Comparison of ENCODE assay signal across 14 cellular contexts in genomic region chr5:134708301-134708700, GRCh38. TPM values are rescaled to one million over a fixed set of nuclear protein-coding genes. Genes with fewer than 3 reads are reported as not detected.
A peak's percentile ranks its signal among the peaks of the same experiment; 100 is the strongest.
DNase-seq lines count a peak whose midpoint lies in the region; ATAC-seq and TF ChIP-seq lines count a peak whose summit lies in the region.
"Had no signal": no experiment of that assay in that cellular context is flagged by ENCODE, and none has a peak within 500 bp of the region (broad histone marks: within the 10 kb centered on the region; RNA-seq: fewer than 3 reads in every experiment).

No MANE protein-coding gene starts in this region.

- peaks cover 60% of the 10 kb centered on the region for H3K36me3 Mint-ChIP-seq in nephron progenitor cell (ENCODE audit: low read depth)

- peak overlapping the region; percentile 73 for H3K27ac Mint-ChIP-seq in nephron progenitor cell
- H3K27ac Mint-ChIP-seq: CD8-positive, alpha-beta T cell had no signal

- no peak overlapping the region for H3K4me3 Mint-ChIP-seq in nephron progenitor cell
- H3K4me3 Mint-ChIP-seq: CD14-positive monocyte; CD8-positive, alpha-beta T cell had no signal

- H3K9me3 ChIP-seq in GM23248 (ENCODE audit: low read depth) (no peaks in the 10 kb centered on the region), aorta (ENCODE audit: control insufficient read depth, low read length) (no peaks in the 10 kb centered on the region)
- H3K9me3 ChIP-seq: HAP-1 had no signal

- H3K4me1 ChIP-seq in GM23248 (ENCODE audit: insufficient read depth), result no peaks in the 10 kb centered on the region
- H3K4me1 ChIP-seq in aorta (ENCODE audit: control insufficient read depth in 1 of 2, insufficient read depth in 2 of 2, low read length in 2 of 2), result no peaks in the 10 kb centered on the region
- H3K4me1 ChIP-seq: HAP-1 had no signal

- H3K9me3 Mint-ChIP-seq in nephron progenitor cell, result no peaks in the 10 kb centered on the region
- H3K9me3 Mint-ChIP-seq: CD14-positive monocyte; CD8-positive, alpha-beta T cell had no signal

- no peak overlapping the region for H3K4me2 ChIP-seq in GM23248 (ENCODE audit: unreplicated experiment)

- H4K20me1 ChIP-seq in GM23248 (ENCODE audit: insufficient read depth), result no peaks in the 10 kb centered on the region

- no peak for TF ChIP-seq CTCF in choroid plexus epithelial cell (conservative IDR thresholded peaks at IDR 0.05; ENCODE audit: low read depth, low read length)
- TF ChIP-seq CTCF in fibroblast of pulmonary artery (IDR thresholded peaks at IDR 0.05; ENCODE audit: low read length, missing control alignments), result no peak
- no peak for TF ChIP-seq CTCF in nephron progenitor cell (IDR thresholded peaks at IDR 0.05)

- no peak overlapping the region for H2AFZ ChIP-seq in GM23248

- peaks cover 25% of the 10 kb centered on the region for H3K79me2 ChIP-seq in GM23248 (ENCODE audit: insufficient read depth)

- no peak overlapping the region for H3K9ac ChIP-seq in GM23248

- no peaks in the 10 kb centered on the region for H3F3A ChIP-seq in GM23248 (ENCODE audit: insufficient read depth)

- H3K27ac ChIP-seq in GM23248 (no peak overlapping the region), aorta (ENCODE audit: low read depth in 1 of 2, low read length in 2 of 2) (no peak overlapping the region)
- H3K27ac ChIP-seq: HL-60 had no signal

- intact Hi-C loops in aorta (cut with DNase I), result no loop called here

- in situ Hi-C loops in GM23248 (cut with MboI), result no loop called here

- no peaks in the 10 kb centered on the region for H3K27me3 Mint-ChIP-seq in nephron progenitor cell (ENCODE audit: low read depth, poor library complexity)

- no peaks in the 10 kb centered on the region for H3K9me2 ChIP-seq in GM23248 (ENCODE audit: insufficient read depth)

- H3K27me3 ChIP-seq in GM23248 (replicated peaks; ENCODE audit: insufficient read depth) (no peaks in the 10 kb centered on the region), aorta (ENCODE audit: control insufficient read depth in 1 of 2, insufficient read depth in 2 of 2, low read length in 1 of 2) (no peaks in the 10 kb centered on the region)

- peak; percentile 14 for DNase-seq in GM23248
- DNase-seq in choroid plexus epithelial cell (ENCODE audit: low read depth), result peak; percentile 52
- peak; percentile 41 for DNase-seq in fibroblast of pulmonary artery (ENCODE audit: low read depth)
- DNase-seq in nephron progenitor cell, result no peak
- no peak for DNase-seq in central memory CD4-positive, alpha-beta T cell
- no peak for DNase-seq in aorta
- DNase-seq: CD8-positive, alpha-beta T cell; COR-L47; DND-41; GDM1 had no signal

- no peaks in the 10 kb centered on the region for H3K4me1 Mint-ChIP-seq in nephron progenitor cell
- H3K4me1 Mint-ChIP-seq: CD14-positive monocyte had no signal

- ATAC-seq in HG03571 (IDR thresholded peaks at IDR 0.05; ENCODE audit: unreplicated experiment) (no peak), aorta (ENCODE audit: low FRiP score) (no peak)
- ATAC-seq: CD8-positive, alpha-beta T cell had no signal

- H3K36me3 ChIP-seq in GM23248 (ENCODE audit: low read depth) (peaks cover 67% of the 10 kb centered on the region), aorta (ENCODE audit: control insufficient read depth in 1 of 2, insufficient read depth in 2 of 2, low read length in 1 of 2) (peaks cover 5 to 13% of the 10 kb centered on the region in 2 donors)

- H3K4me3 ChIP-seq in GM23248, result no peak overlapping the region
- no peak overlapping the region for H3K4me3 ChIP-seq in choroid plexus epithelial cell (ENCODE audit: low read depth, low read length)
- no peak overlapping the region for H3K4me3 ChIP-seq in fibroblast of pulmonary artery (replicated peaks; ENCODE audit: low read depth, low read length)
- no peak overlapping the region for H3K4me3 ChIP-seq in aorta (ENCODE audit: low read length in 2 of 2)
- H3K4me3 ChIP-seq: HAP-1 had no signal

- 96 to 100% methylated on average over 1 of the region's 1 CpG for WGBS in GM23248 (ENCODE audit: low coverage in 1 of 2, low lambda C conversion rate in 2 of 2, missing lambda C conversion rate in 2 of 2), 2 experiments
- WGBS in aorta, 2 donors, result 93 to 95% methylated on average over 1 of the region's 1 CpG

RNA-seq across cellular contexts. Expression of gene CAMLG, which starts 30.0 kb away (rescaled TPM):
- total RNA-seq in GM23248 (2014; rRNA removed; shearing (Covaris generic)), result 26.2 and 35.3 TPM in 2 replicates
- 42.2 and 45.0 TPM in 2 replicates for polyA plus RNA-seq in GM23248 (2016; fragmentation: Nextera tagmentation; extraction: Ambion mirVana)
- total RNA-seq in aorta, result 10 to 100 TPM; 31.2 to 33.1 TPM
- 10 to 100 TPM; 67.5 to 95.9 TPM for polyA plus RNA-seq in aorta

RNA-seq across cellular contexts. Expression of gene DDX46, which starts 50.3 kb away (rescaled TPM):
- 16.9 and 21.4 TPM in 2 replicates for total RNA-seq in GM23248 (2014; rRNA removed; shearing (Covaris generic))
- polyA plus RNA-seq in GM23248 (2016; fragmentation: Nextera tagmentation; extraction: Ambion mirVana) (15.4 and 19.6 TPM in 2 replicates), aorta (10 to 100 TPM; 18.3 to 29.0 TPM)
- total RNA-seq in aorta, result 10 to 100 TPM; 52.2 to 53.7 TPM

RNA-seq across cellular contexts. Expression of gene SEC24A, which starts 59.7 kb away (rescaled TPM):
- total RNA-seq in GM23248 (2014; rRNA removed; shearing (Covaris generic)), result 32.0 and 41.7 TPM in 2 replicates
- polyA plus RNA-seq in GM23248 (2016; fragmentation: Nextera tagmentation; extraction: Ambion mirVana), result 19.3 and 19.7 TPM in 2 replicates
- 10 to 100 TPM; 28.8 to 32.0 TPM for total RNA-seq in aorta
- 10 to 100 TPM in 1 of 2 donors, 1 to 10 TPM in 1; 6.0 to 10.0 TPM for polyA plus RNA-seq in aorta

Comparison
In these comparisons a context has a peak if more than half of its experiments do, and no peak if none do; other contexts are left out.
1. DNase-seq: peak in GM23248 (single experiment), choroid plexus epithelial cell (single experiment) and fibroblast of pulmonary artery (single experiment); none in nephron progenitor cell (single experiment), central memory CD4-positive, alpha-beta T cell (single experiment) and aorta (0 of 2).